8 cellular contexts compared by ENCODE assay signal in genomic region chr1:31936966-31937299, GRCh38. TPM values are rescaled to one million over a fixed set of nuclear protein-coding genes. Genes with fewer than 3 reads are reported as not detected.
A peak's percentile ranks its signal among the peaks of the same experiment; 100 is the strongest.
DNase-seq lines count a peak whose midpoint lies in the region; ATAC-seq, FAIRE-seq and TF ChIP-seq lines count a peak whose summit lies in the region.

No MANE protein-coding gene starts in this region.

- TF ChIP-seq CTCF in K562 (IDR thresholded peaks at IDR 0.05 in 2 of 3, conservative IDR thresholded peaks at IDR 0.05 in 1 of 3; ENCODE audit: insufficient read depth in 2 of 3, low read depth in 1 of 3, low read length in 3 of 3), result no peak
- no peak for TF ChIP-seq CTCF in lower lobe of right lung (IDR thresholded peaks at IDR 0.05)
- no peak for TF ChIP-seq CTCF in tibial nerve (IDR thresholded peaks at IDR 0.05)

- H3K79me2 ChIP-seq in K562 (ENCODE audit: control insufficient read depth, insufficient read depth, low read length), result peaks cover 68% of the 10 kb centered on the region

- CTCF ChIA-PET in K562 (lab: Yijun Ruan, JAX; ENCODE audit: low intra/inter-chr PET ratio), result interaction anchor here (4.1 kb wide), 1 partner anchor 27 kb away, joined by 28 read pairs; no protein-coding TSS in a partner anchor

- in situ Hi-C loops in K562 (cut with MboI), result no loop called here

- intact Hi-C loops in K562 (cut with micrococcal nuclease), result loop anchor here (5.0 kb wide), 2 partner anchors 85 to 120 kb away; partner anchors contain the start of gene SPOCD1
- intact Hi-C loops in lower lobe of right lung (cut with DNase I), result no loop called here
- intact Hi-C loops in posterior vena cava (cut with DNase I), result no loop called here

- peaks cover 14 to 19% of the 10 kb centered on the region in 2 donors for H3K36me3 Mint-ChIP-seq in activated T-cell treated with anti-CD3 and anti-CD28 coated beads, Interleukin-2, amount 50 U/mL, for 72 hours (ENCODE audit: insufficient read depth in 2 of 2)

- peaks cover 55% of the 10 kb centered on the region for H4K20me1 ChIP-seq in K562 (replicated peaks; ENCODE audit: control insufficient read depth, insufficient read depth, low read length)

- no peak overlapping the region for H2AFZ ChIP-seq in K562 (ENCODE audit: low read depth, low read length)

- DNase-seq in activated T-cell treated with anti-CD3 and anti-CD28 coated beads, Interleukin-2, amount 50 U/mL, for 72 hours, result no peak
- DNase-seq in activated T-cell treated with anti-CD3 and anti-CD28 coated beads, Interleukin-2, amount 50 U/mL, for 1 hour, result no peak
- DNase-seq in K562 (ENCODE audit: extremely low read depth in 1 of 4, low spot score in 3 of 4), result no peak
- no peak for DNase-seq in lower lobe of right lung
- DNase-seq in tibial nerve (ENCODE audit: low spot score in 2 of 2), result no peak
- no peak for DNase-seq in NCI-H2029 treated with DMSO at 0.1 percent for 48 hours (lab: John Stamatoyannopoulos, UW)
- no peak for DNase-seq in posterior vena cava (ENCODE audit: low spot score)

- H3K27me3 Mint-ChIP-seq in activated T-cell treated with anti-CD3 and anti-CD28 coated beads, Interleukin-2, amount 50 U/mL, for 72 hours (ENCODE audit: low read depth), result no peaks in the 10 kb centered on the region

- H3K4me3 ChIP-seq in K562 (peak overlapping the region; percentile 82), lower lobe of right lung (peak overlapping the region; percentile 67), tibial nerve (peak overlapping the region; percentile 54 to 90 (median 76))

- TF ChIP-seq EP300 in K562 (IDR thresholded peaks at IDR 0.05; ENCODE audit: low read length) (no peak), tibial nerve (IDR thresholded peaks at IDR 0.05) (no peak)

- H3K9me3 Mint-ChIP-seq in activated T-cell treated with anti-CD3 and anti-CD28 coated beads, Interleukin-2, amount 50 U/mL, for 72 hours, result no peaks in the 10 kb centered on the region

- no peak for FAIRE-seq in K562 (lab: Jason Lieb, UNC)

- peaks cover 81% of the 10 kb centered on the region for H3K4me1 Mint-ChIP-seq in activated T-cell treated with anti-CD3 and anti-CD28 coated beads, Interleukin-2, amount 50 U/mL, for 72 hours (ENCODE audit: low read depth)

- no peaks in the 10 kb centered on the region for H3K9me3 ChIP-seq in K562 (replicated peaks; ENCODE audit: control insufficient read depth, insufficient read depth, low read depth, low read length)
- H3K9me3 ChIP-seq in lower lobe of right lung, result no peaks in the 10 kb centered on the region
- H3K9me3 ChIP-seq in tibial nerve, result no peaks in the 10 kb centered on the region

- no peak for ATAC-seq in activated T-cell treated with anti-CD3 and anti-CD28 coated beads, Interleukin-2, amount 50 U/mL, for 72 hours (replicated peaks in 1 of 2)
- ATAC-seq in K562 (no peak), lower lobe of right lung (no peak), HG02642 (IDR thresholded peaks at IDR 0.05; ENCODE audit: poor library complexity, unreplicated experiment) (no peak)

- H3K4me2 ChIP-seq in K562 (ENCODE audit: insufficient read depth, low read length), result peak overlapping the region; percentile 100

- no peaks in the 10 kb centered on the region for H3K27me3 ChIP-seq in K562 (ENCODE audit: control insufficient read depth in 2 of 2, insufficient read depth in 2 of 2, low read length in 2 of 2)
- no peaks in the 10 kb centered on the region for H3K27me3 ChIP-seq in lower lobe of right lung (ENCODE audit: low read depth)
- no peaks in the 10 kb centered on the region for H3K27me3 ChIP-seq in tibial nerve

- peak overlapping the region; percentile 96 to 99 for H3K9ac ChIP-seq in K562 (ENCODE audit: insufficient read depth in 1 of 2, low read depth in 2 of 2, low read length in 2 of 2)

- H3K27ac Mint-ChIP-seq in activated T-cell treated with anti-CD3 and anti-CD28 coated beads, Interleukin-2, amount 50 U/mL, for 72 hours, result peak overlapping the region; percentile 92

- no peaks in the 10 kb centered on the region for H3K9me1 ChIP-seq in K562 (ENCODE audit: control insufficient read depth, insufficient read depth, low read length)

- TF ChIP-seq POLR2A in K562 (conservative IDR thresholded peaks at IDR 0.05), result no peak
- no peak for TF ChIP-seq POLR2A in tibial nerve (IDR thresholded peaks at IDR 0.05)

- TF ChIP-seq RAD21 in K562 (CRISPR knock-in tag; conservative IDR thresholded peaks at IDR 0.05 in 1 of 2, IDR thresholded peaks at IDR 0.05 in 1 of 2), result no peak

- H3K4me3 Mint-ChIP-seq in activated T-cell treated with anti-CD3 and anti-CD28 coated beads, Interleukin-2, amount 50 U/mL, for 72 hours, result peak overlapping the region; percentile 88 to 96

- H3K4me1 ChIP-seq in K562 (replicated peaks in 1 of 2; ENCODE audit: control insufficient read depth in 2 of 2, insufficient read depth in 2 of 2, low read length in 2 of 2), result peaks cover 48 to 54% of the 10 kb centered on the region in 2 experiments
- H3K4me1 ChIP-seq in lower lobe of right lung, result peaks cover 84% of the 10 kb centered on the region
- peaks cover 0 to 71% (median 57%) of the 10 kb centered on the region in 4 donors for H3K4me1 ChIP-seq in tibial nerve

- POLR2A ChIA-PET in K562 (lab: Yijun Ruan, JAX), result interaction anchor here (1.4 to 9.6 kb wide), 4 partner anchors 10 to 21 kb away, joined by 3 to 132 read pairs (median 12); no protein-coding TSS in a partner anchor

- H3K27ac ChIP-seq in K562 (ENCODE audit: extremely low read depth, low read depth, low read length) (peak overlapping the region; percentile 94), lower lobe of right lung (peak overlapping the region; percentile 89), tibial nerve (peak overlapping the region; percentile 85 to 98 (median 98))

- WGBS in K562 (ENCODE audit: insufficient coverage, low coverage, missing lambda C conversion rate), result 0% methylated on average over 2 of the region's 2 CpGs
- 1 to 5% methylated on average over 2 of the region's 2 CpGs for WGBS in tibial nerve, 2 donors

- H3K36me3 ChIP-seq in K562 (ENCODE audit: control insufficient read depth, insufficient read depth, low read length), result peaks cover 33% of the 10 kb centered on the region
- no peaks in the 10 kb centered on the region for H3K36me3 ChIP-seq in lower lobe of right lung
- H3K36me3 ChIP-seq in tibial nerve, result no peaks in the 10 kb centered on the region

- TSS peak; percentile 63 for BruUV-seq in K562 (replicated peaks; lab: Mats Ljungman, UMichigan)

TF ChIP-seq in K562, 482 proteins besides CTCF, POLR2A, EP300 and RAD21 (continues in another document):
- TF ChIP-seq DDX20 (tag; IDR thresholded peaks at IDR 0.05; ENCODE audit: low read depth), result no peak
- TF ChIP-seq MBD2 (IDR thresholded peaks at IDR 0.05; ENCODE audit: borderline replicate concordance, low read depth), result no peak
- TF ChIP-seq HMG20A (CRISPR knock-in tag; conservative IDR thresholded peaks at IDR 0.05), result no peak
- TF ChIP-seq ZNF124 (CRISPR knock-in tag; IDR thresholded peaks at IDR 0.05), result no peak
- no peak for TF ChIP-seq ZNF23 (CRISPR knock-in tag; IDR thresholded peaks at IDR 0.05)

RNA-seq across cellular contexts. Expression of gene PTP4A2, which starts 1.2 kb away (rescaled TPM):
- 100 to 1,000 TPM; 437 to 541 TPM for total RNA-seq in activated T-cell treated with anti-CD3 and anti-CD28 coated beads, Interleukin-2, amount 50 U/mL, for 72 hours
- total RNA-seq in K562 (2011; cell fraction: chromatin; rRNA removed; ENCODE audit: low replicate concordance), result 116 and 315 TPM in 2 replicates
- total RNA-seq in K562 (2011; cell fraction: nucleolus; rRNA removed), result 52.7 and 78.6 TPM in 2 replicates
- total RNA-seq in K562 (2011; cell fraction: nucleoplasm; rRNA removed), result 175 and 257 TPM in 2 replicates
- total RNA-seq in K562 (2014; rRNA removed) (316 and 345 TPM in 2 replicates), K562 (2014; rRNA removed; fragmentation: Illumina TruSeq; extraction: Trizol) (620 and 713 TPM in 2 replicates), K562 (2015; rRNA removed; fragmentation: Illumina TruSeq; extraction: Trizol) (585 and 652 TPM in 2 replicates), K562 (2021) (429 and 432 TPM in 2 replicates), lower lobe of right lung (205 TPM), tibial nerve (100 to 1,000 TPM; 127 to 184 (median 159) TPM), posterior vena cava (100 to 1,000 TPM; 259 to 375 TPM)
- polyA plus RNA-seq in K562 (2011; rRNA removed) (785 and 870 TPM in 2 replicates), K562 (2014; fragmentation: Illumina TruSeq; extraction: Trizol) (528 and 852 TPM in 2 replicates), K562 (2014; fragmentation: Nextera tagmentation; extraction: Ambion mirVana) (100 to 1,000 TPM; 197 to 480 TPM), K562 (2014; rRNA removed) (219 and 255 TPM in 2 replicates)
- polyA plus RNA-seq in K562 (2011; cell fraction: cytosol; rRNA removed), result 63.7 and 209 TPM in 2 replicates
- polyA plus RNA-seq in K562 (2011; cell fraction: nucleus; rRNA removed), result 124 and 204 TPM in 2 replicates
- polyA plus RNA-seq in K562 (2012), result 386 and 493 TPM in 2 replicates
- 693 and 694 TPM in 2 replicates for polyA minus RNA-seq in K562 (2011; rRNA and poly(A)+ RNA removed)
- polyA minus RNA-seq in K562 (2011; cell fraction: cytosol; rRNA and poly(A)+ RNA removed), result 406 and 559 TPM in 2 replicates
- polyA minus RNA-seq in K562 (2011; cell fraction: nucleus; rRNA and poly(A)+ RNA removed), result 36.6 and 130 TPM in 2 replicates
